In genomic region chr2:45013229-45014015, GRCh38 we compare ENCODE assay signal across 2 cellular contexts.
TF ChIP-seq lines count a peak whose summit lies in the region.

No MANE protein-coding gene starts in this region.

TF ChIP-seq in GM23338, 12 proteins besides CTCF, POLR2A, EP300 and RAD21 (continued from another document):
- no peak for TF ChIP-seq ZNF462 (CRISPR knock-in tag; IDR thresholded peaks at IDR 0.05)
- TF ChIP-seq ZNF331 (CRISPR knock-in tag; IDR thresholded peaks at IDR 0.05; ENCODE audit: low read depth) = no peak
- TF ChIP-seq EZH2phosphoT487 (IDR thresholded peaks at IDR 0.05; ENCODE audit: unreplicated experiment) = peak; percentile 92
- TF ChIP-seq, protein P1, sequence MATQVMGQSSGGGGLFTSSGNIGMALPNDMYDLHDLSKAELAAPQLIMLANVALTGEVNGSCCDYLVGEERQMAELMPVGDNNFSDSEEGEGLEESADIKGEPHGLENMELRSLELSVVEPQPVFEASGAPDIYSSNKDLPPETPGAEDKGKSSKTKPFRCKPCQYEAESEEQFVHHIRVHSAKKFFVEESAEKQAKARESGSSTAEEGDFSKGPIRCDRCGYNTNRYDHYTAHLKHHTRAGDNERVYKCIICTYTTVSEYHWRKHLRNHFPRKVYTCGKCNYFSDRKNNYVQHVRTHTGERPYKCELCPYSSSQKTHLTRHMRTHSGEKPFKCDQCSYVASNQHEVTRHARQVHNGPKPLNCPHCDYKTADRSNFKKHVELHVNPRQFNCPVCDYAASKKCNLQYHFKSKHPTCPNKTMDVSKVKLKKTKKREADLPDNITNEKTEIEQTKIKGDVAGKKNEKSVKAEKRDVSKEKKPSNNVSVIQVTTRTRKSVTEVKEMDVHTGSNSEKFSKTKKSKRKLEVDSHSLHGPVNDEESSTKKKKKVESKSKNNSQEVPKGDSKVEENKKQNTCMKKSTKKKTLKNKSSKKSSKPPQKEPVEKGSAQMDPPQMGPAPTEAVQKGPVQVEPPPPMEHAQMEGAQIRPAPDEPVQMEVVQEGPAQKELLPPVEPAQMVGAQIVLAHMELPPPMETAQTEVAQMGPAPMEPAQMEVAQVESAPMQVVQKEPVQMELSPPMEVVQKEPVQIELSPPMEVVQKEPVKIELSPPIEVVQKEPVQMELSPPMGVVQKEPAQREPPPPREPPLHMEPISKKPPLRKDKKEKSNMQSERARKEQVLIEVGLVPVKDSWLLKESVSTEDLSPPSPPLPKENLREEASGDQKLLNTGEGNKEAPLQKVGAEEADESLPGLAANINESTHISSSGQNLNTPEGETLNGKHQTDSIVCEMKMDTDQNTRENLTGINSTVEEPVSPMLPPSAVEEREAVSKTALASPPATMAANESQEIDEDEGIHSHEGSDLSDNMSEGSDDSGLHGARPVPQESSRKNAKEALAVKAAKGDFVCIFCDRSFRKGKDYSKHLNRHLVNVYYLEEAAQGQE (IDR thresholded peaks at IDR 0.05; ENCODE audit: unreplicated experiment) = no peak
- TF ChIP-seq, protein P2, sequence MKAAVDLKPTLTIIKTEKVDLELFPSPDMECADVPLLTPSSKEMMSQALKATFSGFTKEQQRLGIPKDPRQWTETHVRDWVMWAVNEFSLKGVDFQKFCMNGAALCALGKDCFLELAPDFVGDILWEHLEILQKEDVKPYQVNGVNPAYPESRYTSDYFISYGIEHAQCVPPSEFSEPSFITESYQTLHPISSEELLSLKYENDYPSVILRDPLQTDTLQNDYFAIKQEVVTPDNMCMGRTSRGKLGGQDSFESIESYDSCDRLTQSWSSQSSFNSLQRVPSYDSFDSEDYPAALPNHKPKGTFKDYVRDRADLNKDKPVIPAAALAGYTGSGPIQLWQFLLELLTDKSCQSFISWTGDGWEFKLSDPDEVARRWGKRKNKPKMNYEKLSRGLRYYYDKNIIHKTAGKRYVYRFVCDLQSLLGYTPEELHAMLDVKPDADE (IDR thresholded peaks at IDR 0.05) = no peak
- TF ChIP-seq POLR2AphosphoS5 (IDR thresholded peaks at IDR 0.05; ENCODE audit: low read depth) = no peak
- TF ChIP-seq EZH2 (IDR thresholded peaks at IDR 0.05; ENCODE audit: low read depth, unreplicated experiment) = peak; percentile 81
- no peak for TF ChIP-seq JUNB (IDR thresholded peaks at IDR 0.05; ENCODE audit: unreplicated experiment)

TF ChIP-seq in WTC11, 78 proteins besides CTCF, POLR2A, EP300 and RAD21 (continued from another document and continues in another):
- TF ChIP-seq ZNF532 (CRISPR knock-in tag; IDR thresholded peaks at IDR 0.05; ENCODE audit: borderline replicate concordance) (no peak), IRF2 (CRISPR knock-in tag; IDR thresholded peaks at IDR 0.05; ENCODE audit: borderline replicate concordance, low read depth) (no peak; the same call in 1 of the 2 replicates), CBFB (CRISPR knock-in tag; IDR thresholded peaks at IDR 0.05; ENCODE audit: low read depth) (no peak), MAX (CRISPR knock-in tag; IDR thresholded peaks at IDR 0.05) (peak; percentile 93), SP1 (CRISPR knock-in tag; conservative IDR thresholded peaks at IDR 0.05) (0 out of 2 replicates have a peak, but pooled peaks have one; percentile 15), FOXP1 (CRISPR knock-in tag; IDR thresholded peaks at IDR 0.05; ENCODE audit: borderline replicate concordance) (0 out of 2 replicates have a peak, but pooled peaks have one; percentile 62), CREM (CRISPR knock-in tag; IDR thresholded peaks at IDR 0.05) (no peak), ZNF138 (CRISPR knock-in tag; conservative IDR thresholded peaks at IDR 0.05) (no peak), ZBTB21 (CRISPR knock-in tag; IDR thresholded peaks at IDR 0.05; ENCODE audit: borderline replicate concordance) (0 out of 2 replicates have a peak, but pooled peaks have one; percentile 35), NFE2L1 (CRISPR knock-in tag; IDR thresholded peaks at IDR 0.05) (peak; percentile 56; the same call in 1 of the 2 replicates), TEAD4 (CRISPR knock-in tag; IDR thresholded peaks at IDR 0.05) (no peak), IRF1 (CRISPR knock-in tag; IDR thresholded peaks at IDR 0.05) (peak; percentile 87; the same call in 1 of the 2 replicates), ATF1 (CRISPR knock-in tag; IDR thresholded peaks at IDR 0.05) (peak; percentile 22; the same call in 1 of the 2 replicates), ZNF219 (CRISPR knock-in tag; IDR thresholded peaks at IDR 0.05; ENCODE audit: borderline replicate concordance) (no peak), TEAD1 (CRISPR knock-in tag; IDR thresholded peaks at IDR 0.05) (no peak), E2F5 (CRISPR knock-in tag; IDR thresholded peaks at IDR 0.05) (no peak; the same call in 1 of the 2 replicates), PRRX2 (CRISPR knock-in tag; IDR thresholded peaks at IDR 0.05) (no peak)
- TF ChIP-seq, protein P3, sequence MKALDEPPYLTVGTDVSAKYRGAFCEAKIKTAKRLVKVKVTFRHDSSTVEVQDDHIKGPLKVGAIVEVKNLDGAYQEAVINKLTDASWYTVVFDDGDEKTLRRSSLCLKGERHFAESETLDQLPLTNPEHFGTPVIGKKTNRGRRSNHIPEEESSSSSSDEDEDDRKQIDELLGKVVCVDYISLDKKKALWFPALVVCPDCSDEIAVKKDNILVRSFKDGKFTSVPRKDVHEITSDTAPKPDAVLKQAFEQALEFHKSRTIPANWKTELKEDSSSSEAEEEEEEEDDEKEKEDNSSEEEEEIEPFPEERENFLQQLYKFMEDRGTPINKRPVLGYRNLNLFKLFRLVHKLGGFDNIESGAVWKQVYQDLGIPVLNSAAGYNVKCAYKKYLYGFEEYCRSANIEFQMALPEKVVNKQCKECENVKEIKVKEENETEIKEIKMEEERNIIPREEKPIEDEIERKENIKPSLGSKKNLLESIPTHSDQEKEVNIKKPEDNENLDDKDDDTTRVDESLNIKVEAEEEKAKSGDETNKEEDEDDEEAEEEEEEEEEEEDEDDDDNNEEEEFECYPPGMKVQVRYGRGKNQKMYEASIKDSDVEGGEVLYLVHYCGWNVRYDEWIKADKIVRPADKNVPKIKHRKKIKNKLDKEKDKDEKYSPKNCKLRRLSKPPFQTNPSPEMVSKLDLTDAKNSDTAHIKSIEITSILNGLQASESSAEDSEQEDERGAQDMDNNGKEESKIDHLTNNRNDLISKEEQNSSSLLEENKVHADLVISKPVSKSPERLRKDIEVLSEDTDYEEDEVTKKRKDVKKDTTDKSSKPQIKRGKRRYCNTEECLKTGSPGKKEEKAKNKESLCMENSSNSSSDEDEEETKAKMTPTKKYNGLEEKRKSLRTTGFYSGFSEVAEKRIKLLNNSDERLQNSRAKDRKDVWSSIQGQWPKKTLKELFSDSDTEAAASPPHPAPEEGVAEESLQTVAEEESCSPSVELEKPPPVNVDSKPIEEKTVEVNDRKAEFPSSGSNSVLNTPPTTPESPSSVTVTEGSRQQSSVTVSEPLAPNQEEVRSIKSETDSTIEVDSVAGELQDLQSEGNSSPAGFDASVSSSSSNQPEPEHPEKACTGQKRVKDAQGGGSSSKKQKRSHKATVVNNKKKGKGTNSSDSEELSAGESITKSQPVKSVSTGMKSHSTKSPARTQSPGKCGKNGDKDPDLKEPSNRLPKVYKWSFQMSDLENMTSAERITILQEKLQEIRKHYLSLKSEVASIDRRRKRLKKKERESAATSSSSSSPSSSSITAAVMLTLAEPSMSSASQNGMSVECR (CRISPR knock-in tag; IDR thresholded peaks at IDR 0.05; ENCODE audit: borderline replicate concordance) = peak; percentile 51; the same call in 1 of the 2 replicates
- TF ChIP-seq, protein P4, sequence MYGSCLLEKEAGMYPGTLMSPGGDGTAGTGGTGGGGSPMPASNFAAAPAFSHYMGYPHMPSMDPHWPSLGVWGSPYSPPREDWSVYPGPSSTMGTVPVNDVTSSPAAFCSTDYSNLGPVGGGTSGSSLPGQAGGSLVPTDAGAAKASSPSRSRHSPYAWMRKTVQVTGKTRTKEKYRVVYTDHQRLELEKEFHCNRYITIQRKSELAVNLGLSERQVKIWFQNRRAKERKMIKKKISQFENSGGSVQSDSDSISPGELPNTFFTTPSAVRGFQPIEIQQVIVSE (CRISPR knock-in tag; IDR thresholded peaks at IDR 0.05; ENCODE audit: borderline replicate concordance) = no peak
- TF ChIP-seq, protein P5, sequence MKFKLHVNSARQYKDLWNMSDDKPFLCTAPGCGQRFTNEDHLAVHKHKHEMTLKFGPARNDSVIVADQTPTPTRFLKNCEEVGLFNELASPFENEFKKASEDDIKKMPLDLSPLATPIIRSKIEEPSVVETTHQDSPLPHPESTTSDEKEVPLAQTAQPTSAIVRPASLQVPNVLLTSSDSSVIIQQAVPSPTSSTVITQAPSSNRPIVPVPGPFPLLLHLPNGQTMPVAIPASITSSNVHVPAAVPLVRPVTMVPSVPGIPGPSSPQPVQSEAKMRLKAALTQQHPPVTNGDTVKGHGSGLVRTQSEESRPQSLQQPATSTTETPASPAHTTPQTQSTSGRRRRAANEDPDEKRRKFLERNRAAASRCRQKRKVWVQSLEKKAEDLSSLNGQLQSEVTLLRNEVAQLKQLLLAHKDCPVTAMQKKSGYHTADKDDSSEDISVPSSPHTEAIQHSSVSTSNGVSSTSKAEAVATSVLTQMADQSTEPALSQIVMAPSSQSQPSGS (CRISPR knock-in tag; IDR thresholded peaks at IDR 0.05; ENCODE audit: borderline replicate concordance, low read depth) = no peak
- TF ChIP-seq, protein P6, sequence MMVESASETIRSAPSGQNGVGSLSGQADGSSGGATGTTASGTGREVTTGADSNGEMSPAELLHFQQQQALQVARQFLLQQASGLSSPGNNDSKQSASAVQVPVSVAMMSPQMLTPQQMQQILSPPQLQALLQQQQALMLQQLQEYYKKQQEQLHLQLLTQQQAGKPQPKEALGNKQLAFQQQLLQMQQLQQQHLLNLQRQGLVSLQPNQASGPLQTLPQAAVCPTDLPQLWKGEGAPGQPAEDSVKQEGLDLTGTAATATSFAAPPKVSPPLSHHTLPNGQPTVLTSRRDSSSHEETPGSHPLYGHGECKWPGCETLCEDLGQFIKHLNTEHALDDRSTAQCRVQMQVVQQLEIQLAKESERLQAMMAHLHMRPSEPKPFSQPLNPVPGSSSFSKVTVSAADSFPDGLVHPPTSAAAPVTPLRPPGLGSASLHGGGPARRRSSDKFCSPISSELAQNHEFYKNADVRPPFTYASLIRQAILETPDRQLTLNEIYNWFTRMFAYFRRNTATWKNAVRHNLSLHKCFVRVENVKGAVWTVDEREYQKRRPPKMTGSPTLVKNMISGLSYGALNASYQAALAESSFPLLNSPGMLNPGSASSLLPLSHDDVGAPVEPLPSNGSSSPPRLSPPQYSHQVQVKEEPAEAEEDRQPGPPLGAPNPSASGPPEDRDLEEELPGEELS (CRISPR knock-in tag; IDR thresholded peaks at IDR 0.05) = peak; percentile 88
- TF ChIP-seq, protein P7, sequence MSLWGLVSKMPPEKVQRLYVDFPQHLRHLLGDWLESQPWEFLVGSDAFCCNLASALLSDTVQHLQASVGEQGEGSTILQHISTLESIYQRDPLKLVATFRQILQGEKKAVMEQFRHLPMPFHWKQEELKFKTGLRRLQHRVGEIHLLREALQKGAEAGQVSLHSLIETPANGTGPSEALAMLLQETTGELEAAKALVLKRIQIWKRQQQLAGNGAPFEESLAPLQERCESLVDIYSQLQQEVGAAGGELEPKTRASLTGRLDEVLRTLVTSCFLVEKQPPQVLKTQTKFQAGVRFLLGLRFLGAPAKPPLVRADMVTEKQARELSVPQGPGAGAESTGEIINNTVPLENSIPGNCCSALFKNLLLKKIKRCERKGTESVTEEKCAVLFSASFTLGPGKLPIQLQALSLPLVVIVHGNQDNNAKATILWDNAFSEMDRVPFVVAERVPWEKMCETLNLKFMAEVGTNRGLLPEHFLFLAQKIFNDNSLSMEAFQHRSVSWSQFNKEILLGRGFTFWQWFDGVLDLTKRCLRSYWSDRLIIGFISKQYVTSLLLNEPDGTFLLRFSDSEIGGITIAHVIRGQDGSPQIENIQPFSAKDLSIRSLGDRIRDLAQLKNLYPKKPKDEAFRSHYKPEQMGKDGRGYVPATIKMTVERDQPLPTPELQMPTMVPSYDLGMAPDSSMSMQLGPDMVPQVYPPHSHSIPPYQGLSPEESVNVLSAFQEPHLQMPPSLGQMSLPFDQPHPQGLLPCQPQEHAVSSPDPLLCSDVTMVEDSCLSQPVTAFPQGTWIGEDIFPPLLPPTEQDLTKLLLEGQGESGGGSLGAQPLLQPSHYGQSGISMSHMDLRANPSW (CRISPR knock-in tag; conservative IDR thresholded peaks at IDR 0.05; ENCODE audit: low read depth) = no peak
